ENCODE assay signal across 28 cellular contexts in the genomic region with DNA sequence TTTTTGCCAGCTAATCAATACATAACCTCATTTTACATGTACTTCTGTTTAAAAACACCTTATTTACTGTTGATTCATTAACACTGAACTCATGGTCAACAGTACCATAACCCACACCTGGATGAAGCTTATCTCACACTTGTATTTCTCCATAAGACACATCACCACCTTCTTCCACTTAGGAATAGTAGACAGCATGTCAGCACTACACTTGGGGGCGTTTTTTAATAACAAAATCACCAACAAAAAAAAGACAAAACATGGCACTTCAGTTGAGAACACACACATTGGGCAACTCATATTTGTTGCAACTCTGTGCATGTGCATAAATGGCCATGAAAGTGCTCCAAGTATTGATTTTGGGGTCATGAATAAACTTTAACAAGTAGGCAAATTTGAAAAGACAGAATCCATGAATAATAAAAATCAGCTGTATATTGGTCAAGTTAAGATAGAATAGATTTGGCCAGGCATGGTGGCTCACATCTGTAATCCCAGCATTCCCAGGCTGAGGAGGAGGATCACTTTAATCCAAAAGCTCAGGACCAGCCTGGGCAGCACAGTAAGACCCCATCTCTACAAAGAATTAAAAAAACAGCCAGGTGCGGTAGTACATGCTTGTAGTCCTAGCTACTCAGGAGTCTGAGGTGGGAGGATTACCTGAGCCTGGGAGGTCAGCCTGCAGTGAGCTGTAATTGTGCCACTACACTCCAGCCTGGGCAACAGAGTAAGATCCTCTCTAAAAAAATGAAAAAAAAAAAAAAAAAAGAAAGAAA.
"Had no signal": no experiment of that assay in that cellular context is flagged by ENCODE, and none has a peak within 500 bp of the region (broad histone marks: within the 10 kb centered on the region; RNA-seq: fewer than 3 reads in every experiment).

No MANE protein-coding gene starts in this region.

- H3K27me3 Mint-ChIP-seq: dendritic cell treated with granulocyte-macrophage colony-stimulating factor and Interleukin-4, amounts not matched to agents 40 ng/mL and 50 ng/mL, for 4 days had no signal

- H3K27ac ChIP-seq: colonic mucosa, epithelial cell of prostate, esophagus squamous epithelium, gastrocnemius medialis, heart right ventricle, left ventricle myocardium inferior, lower lobe of right lung had no signal

- H3K4me3 Mint-ChIP-seq: dendritic cell treated with granulocyte-macrophage colony-stimulating factor and Interleukin-4, amounts not matched to agents 40 ng/mL and 50 ng/mL, for 4 days; effector memory CD8-positive, alpha-beta T cell; endodermal cell; mesothelial cell of epicardium; naive B cell; naive thymus-derived CD8-positive, alpha-beta T cell had no signal

- H3K36me3 ChIP-seq: colonic mucosa, esophagus squamous epithelium, gastrocnemius medialis, heart right ventricle, left ventricle myocardium inferior, lower lobe of right lung had no signal

- H3K4me3 ChIP-seq: colonic mucosa, esophagus squamous epithelium, gastrocnemius medialis, heart right ventricle, left ventricle myocardium inferior, lower lobe of right lung, mucosa of descending colon had no signal

- H3K27me3 ChIP-seq: colonic mucosa, esophagus squamous epithelium, gastrocnemius medialis, heart right ventricle had no signal

- ATAC-seq: effector memory CD8-positive, alpha-beta T cell; esophagus mucosa; gastrocnemius medialis; heart right ventricle; left cardiac atrium; lower lobe of right lung; mucosa of descending colon; naive thymus-derived CD8-positive, alpha-beta T cell had no signal

- H3K4me1 ChIP-seq: colonic mucosa, esophagus squamous epithelium, gastrocnemius medialis, heart right ventricle, left ventricle myocardium inferior, lower lobe of right lung had no signal

- H3K36me3 Mint-ChIP-seq: mesothelial cell of epicardium, naive B cell had no signal

- H3K27ac Mint-ChIP-seq: dendritic cell treated with granulocyte-macrophage colony-stimulating factor and Interleukin-4, amounts not matched to agents 40 ng/mL and 50 ng/mL, for 4 days; effector memory CD8-positive, alpha-beta T cell; endodermal cell; mesothelial cell of epicardium; naive B cell; naive thymus-derived CD8-positive, alpha-beta T cell had no signal

- H3K9me3 Mint-ChIP-seq: dendritic cell treated with granulocyte-macrophage colony-stimulating factor and Interleukin-4, amounts not matched to agents 40 ng/mL and 50 ng/mL, for 4 days; effector memory CD8-positive, alpha-beta T cell; endodermal cell had no signal

- H3K4me1 Mint-ChIP-seq: endodermal cell; mesothelial cell of epicardium; naive B cell; naive thymus-derived CD8-positive, alpha-beta T cell had no signal

- H3K9me3 ChIP-seq: colonic mucosa, esophagus squamous epithelium, gastrocnemius medialis, heart right ventricle, left ventricle myocardium inferior, lower lobe of right lung, mucosa of descending colon had no signal

- FAIRE-seq: endometrium, islet of Langerhans, keratinocyte had no signal

- DNase-seq: colonic mucosa; cortex of kidney; effector CD8-positive, alpha-beta T cell; effector memory CD8-positive, alpha-beta T cell; endodermal cell; erythroblast; esophagus squamous epithelium; foreskin fibroblast; foreskin melanocyte; gastrocnemius medialis; glutamatergic neuron; head of caudate nucleus; heart right ventricle; hippocampal formation; left cardiac atrium; left ventricle myocardium inferior; lower lobe of right lung; mesenchymal stem cell; mucosa of descending colon; naive B cell; naive thymus-derived CD8-positive, alpha-beta T cell had no signal
